8 cellular contexts compared by ENCODE assay signal in the genomic region with DNA sequence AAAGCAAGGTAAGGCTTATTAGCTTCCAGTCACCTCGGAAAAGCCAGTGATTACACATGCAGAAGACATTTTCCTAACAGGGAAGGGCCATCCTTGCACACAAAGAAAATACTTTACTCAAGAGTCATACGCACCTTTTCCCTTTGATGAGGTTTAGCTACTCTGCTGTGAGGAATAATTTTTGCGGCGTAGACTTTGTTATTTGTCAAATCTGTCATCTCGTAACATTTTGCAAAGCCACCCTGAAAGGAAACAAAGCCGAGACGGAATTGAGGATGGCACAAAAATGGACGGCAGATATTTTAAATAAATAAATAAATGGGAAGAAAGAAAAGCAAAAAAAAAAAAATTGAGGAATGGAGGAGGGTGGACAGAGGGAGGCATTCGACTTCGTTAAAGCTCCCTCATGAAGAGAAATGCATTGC. TPM values are rescaled to one million over a fixed set of nuclear protein-coding genes. Genes with fewer than 3 reads are reported as not detected.
DNase-seq lines count a peak whose midpoint lies in the region; ATAC-seq lines count a peak whose summit lies in the region.

No MANE protein-coding gene starts in this region.

- no peaks in the 10 kb centered on the region for H3K9me3 ChIP-seq in iPS DF 6.9 (ENCODE audit: control insufficient read depth, insufficient read depth, low read length)

- no peak for ATAC-seq in HG03354 (IDR thresholded peaks at IDR 0.05; ENCODE audit: poor library complexity, severe bottlenecking, unreplicated experiment)

- CTCF ChIA-PET in activated CD4-positive, alpha-beta memory T cell treated with anti-CD3 and anti-CD28 coated beads for 36 hours (lab: Charles Lee), result interaction anchor here (0.7 to 7.0 kb wide), 4 partner anchors 163 to 1160 kb away, joined by 3 to 128 read pairs (median 4); no protein-coding TSS in a partner anchor

- peaks cover 13% of the 10 kb centered on the region for H3K27me3 Mint-ChIP-seq in activated CD4-positive, alpha-beta memory T cell treated with anti-CD3 and anti-CD28 coated beads for 36 hours

- peaks cover 10% of the 10 kb centered on the region; the same call in 1 of the 2 replicates for H3K36me3 ChIP-seq in iPS DF 6.9 (ENCODE audit: control insufficient read depth, insufficient read depth, low read length)

- no peak overlapping the region for H3K27ac Mint-ChIP-seq in activated CD4-positive, alpha-beta memory T cell treated with anti-CD3 and anti-CD28 coated beads for 36 hours

- H3K4me1 ChIP-seq in iPS DF 6.9 (ENCODE audit: control insufficient read depth, insufficient read depth, low read length), result no peaks in the 10 kb centered on the region

- WGBS in iPS DF 6.9 (ENCODE audit: insufficient coverage, insufficient read length), result no CpG with 5 or more reads among the region's 10 CpGs

- H3K4me3 ChIP-seq in iPS DF 6.9 (ENCODE audit: low read length), result peak overlapping the region; percentile 76; the same call in 1 of the 2 replicates
- H3K4me3 ChIP-seq in skin epidermis, result peak overlapping the region; percentile 57 to 98 (median 76)

- POLR2A ChIA-PET in activated CD4-positive, alpha-beta memory T cell treated with anti-CD3 and anti-CD28 coated beads for 36 hours (lab: Charles Lee), result no interaction called here

- H3K27ac ChIP-seq in iPS DF 6.9 (ENCODE audit: low read length) (no peak overlapping the region), skin epidermis (peak overlapping the region; percentile 74 to 99 (median 96))

- DNase-seq in HCEC 1CT, result peak; percentile 16
- DNase-seq in activated CD4-positive, alpha-beta memory T cell treated with anti-CD3 and anti-CD28 coated beads for 36 hours, result no peak
- no peak for DNase-seq in iPS DF 6.9 (ENCODE audit: low read depth, low spot score)
- no peak for DNase-seq in NCI-H2107 (lab: John Stamatoyannopoulos, UW)
- DNase-seq in activated CD4-positive, CD25-positive, alpha-beta regulatory T cell (lab: John Stamatoyannopoulos, UW), result no peak
- no peak for DNase-seq in NCI-H1436 treated with DMSO at 0.1 percent for 48 hours (lab: John Stamatoyannopoulos, UW)

- intact Hi-C loops in activated CD4-positive, alpha-beta memory T cell treated with anti-CD3 and anti-CD28 coated beads for 36 hours (cut with micrococcal nuclease), result no loop called here

- H3K36me3 Mint-ChIP-seq in activated CD4-positive, alpha-beta memory T cell treated with anti-CD3 and anti-CD28 coated beads for 36 hours, result peaks cover 4% of the 10 kb centered on the region

- no peaks in the 10 kb centered on the region for H3K27me3 ChIP-seq in iPS DF 6.9 (ENCODE audit: control insufficient read depth, insufficient read depth, low read length)

- peak overlapping the region; percentile 74 for H3K4me3 Mint-ChIP-seq in activated CD4-positive, alpha-beta memory T cell treated with anti-CD3 and anti-CD28 coated beads for 36 hours

- peaks cover 15% of the 10 kb centered on the region for H3K4me1 Mint-ChIP-seq in activated CD4-positive, alpha-beta memory T cell treated with anti-CD3 and anti-CD28 coated beads for 36 hours (ENCODE audit: low read depth)

- no peaks in the 10 kb centered on the region for H3K9me3 Mint-ChIP-seq in activated CD4-positive, alpha-beta memory T cell treated with anti-CD3 and anti-CD28 coated beads for 36 hours

RNA-seq across cellular contexts. Expression of a gene that starts 1.0 kb away (rescaled TPM):
- 1 to 10 TPM; 1.4 to 2.2 TPM for total RNA-seq in activated CD4-positive, alpha-beta memory T cell treated with anti-CD3 and anti-CD28 coated beads for 36 hours

RNA-seq across cellular contexts. Expression of a gene that starts 32.4 kb away (rescaled TPM):
- total RNA-seq in activated CD4-positive, alpha-beta memory T cell treated with anti-CD3 and anti-CD28 coated beads for 36 hours, result not detected
